31 cellular contexts compared by ENCODE assay signal in genomic region chr16:4788489-4788889, GRCh38. TPM values are rescaled to one million over a fixed set of nuclear protein-coding genes. Genes with fewer than 3 reads are reported as not detected.
DNase-seq lines count a peak whose midpoint lies in the region; ATAC-seq, FAIRE-seq and TF ChIP-seq lines count a peak whose summit lies in the region.
"Had no signal": no experiment of that assay in that cellular context is flagged by ENCODE, and none has a peak within 500 bp of the region (broad histone marks: within the 10 kb centered on the region; RNA-seq: fewer than 3 reads in every experiment).

No MANE protein-coding gene starts in this region.

- peak; percentile 44 for DNase-seq in natural killer cell treated with Interleukin-12 subunit alpha and Interleukin-12 subunit beta and Interleukin-15 and Interleukin-18, amount 100 ng/mL, for 72 hours (ENCODE audit: low spot score)
- DNase-seq in natural killer cell (no peak), HepG2 (ENCODE audit: low spot score) (peak; percentile 64), GM23248 (no peak), erythroblast (lab: John Stamatoyannopoulos, UW) (no peak), psoas muscle (no peak)
- DNase-seq: activated CD4-positive, alpha-beta T cell treated with anti-CD3 and anti-CD28 coated beads, Interleukin-2, amount 50 U/mL, for 48 hours; activated CD4-positive, CD25-positive, alpha-beta regulatory T cell; activated CD8-positive, alpha-beta memory T cell treated with anti-CD3 and anti-CD28 coated beads, Interleukin-2, amount 50 U/mL, for 48 hours; aorta; caudate nucleus; CD8-positive, alpha-beta T cell; DMS153; GDM1; GOT3; Kasumi-1; kidney; NCI-H187; NCI-H526 treated with DMSO at 0.1 percent for 48 hours; OCI-M1; spleen; stimulated activated CD4-positive, alpha-beta T cell treated with anti-CD3 and anti-CD28 coated beads, Interleukin-2, amount 100 ng/mL, for 48 hours; SW 1271 had no signal

- H3K9me3 Mint-ChIP-seq in natural killer cell treated with Interleukin-12 subunit alpha and Interleukin-12 subunit beta and Interleukin-15 and Interleukin-18, amount 100 ng/mL, for 72 hours, result no peaks in the 10 kb centered on the region
- no peaks in the 10 kb centered on the region for H3K9me3 Mint-ChIP-seq in natural killer cell
- H3K9me3 Mint-ChIP-seq: CD8-positive, alpha-beta T cell; memory B cell; stimulated activated effector memory CD8-positive, alpha-beta T cell treated with anti-CD3 and anti-CD28 coated beads, Interleukin-12 subunit alpha, Interleukin-12 subunit beta, amount 100 ng/mL, for 72 hours had no signal

- no peaks in the 10 kb centered on the region for H3K4me1 Mint-ChIP-seq in natural killer cell treated with Interleukin-12 subunit alpha and Interleukin-12 subunit beta and Interleukin-15 and Interleukin-18, amount 100 ng/mL, for 72 hours (ENCODE audit: low read depth in 2 of 2)
- no peaks in the 10 kb centered on the region for H3K4me1 Mint-ChIP-seq in natural killer cell
- H3K4me1 Mint-ChIP-seq: memory B cell had no signal

- 1% methylated on average over 8 of the region's 9 CpGs for WGBS in HepG2 (ENCODE audit: low lambda C conversion rate)
- 65 to 66% methylated on average over 9 of the region's 9 CpGs for WGBS in GM23248 (ENCODE audit: low coverage in 1 of 2, low lambda C conversion rate in 2 of 2, missing lambda C conversion rate in 2 of 2), 2 experiments
- WGBS in psoas muscle, 3 donors, result 57 to 70% (median 58%) methylated on average over 9 of the region's 9 CpGs

- no TSS peak for BruUV-seq in HepG2 (replicated peaks; lab: Mats Ljungman, UMichigan)

- no peaks in the 10 kb centered on the region for H3K27me3 Mint-ChIP-seq in natural killer cell treated with Interleukin-12 subunit alpha and Interleukin-12 subunit beta and Interleukin-15 and Interleukin-18, amount 100 ng/mL, for 72 hours
- H3K27me3 Mint-ChIP-seq in natural killer cell (ENCODE audit: low read depth in 2 of 2), result peaks cover 0 to 5% of the 10 kb centered on the region in 2 donors
- H3K27me3 Mint-ChIP-seq: activated naive CD8-positive, alpha-beta T cell had no signal

- no peaks in the 10 kb centered on the region for H4K20me1 ChIP-seq in HepG2 (ENCODE audit: insufficient read depth, low read length)
- H4K20me1 ChIP-seq in GM23248 (ENCODE audit: insufficient read depth), result no peaks in the 10 kb centered on the region

- peak overlapping the region; percentile 88 for H3K4me2 ChIP-seq in HepG2 (ENCODE audit: low read depth, low read length)
- H3K4me2 ChIP-seq in GM23248 (ENCODE audit: unreplicated experiment), result no peak overlapping the region

- TF ChIP-seq EP300 in HepG2 (IDR thresholded peaks at IDR 0.05; ENCODE audit: low read depth in 2 of 2, low read length in 2 of 2), result no peak
- TF ChIP-seq EP300 in HepG2 (CRISPR knock-in tag; IDR thresholded peaks at IDR 0.05; ENCODE audit: borderline replicate concordance), result no peak

- ATAC-seq in natural killer cell treated with Interleukin-12 subunit alpha and Interleukin-12 subunit beta and Interleukin-15 and Interleukin-18, amount 100 ng/mL, for 72 hours, result no peak
- no peak for ATAC-seq in natural killer cell
- no peak for ATAC-seq in SK-N-SH treated with all-trans-retinoic acid at 6 μM for 48 hours
- ATAC-seq in HepG2, result peak; percentile 55
- no peak for ATAC-seq in psoas muscle
- ATAC-seq: CD8-positive, alpha-beta T cell; Right ventricle myocardium inferior had no signal

- intact Hi-C loops in natural killer cell (cut with micrococcal nuclease), result no loop called here
- intact Hi-C loops in HepG2 (cut with micrococcal nuclease; ENCODE audit: unreplicated experiment), result no loop called here
- intact Hi-C loops in psoas muscle (cut with DNase I), result no loop called here

- H3K9me2 ChIP-seq in GM23248 (ENCODE audit: insufficient read depth), result no peaks in the 10 kb centered on the region

- H3K36me3 Mint-ChIP-seq in natural killer cell treated with Interleukin-12 subunit alpha and Interleukin-12 subunit beta and Interleukin-15 and Interleukin-18, amount 100 ng/mL, for 72 hours, result no peaks in the 10 kb centered on the region
- H3K36me3 Mint-ChIP-seq in natural killer cell, result no peaks in the 10 kb centered on the region
- H3K36me3 Mint-ChIP-seq: activated naive CD8-positive, alpha-beta T cell; CD8-positive, alpha-beta T cell; memory B cell; stimulated activated effector memory CD8-positive, alpha-beta T cell treated with anti-CD3 and anti-CD28 coated beads, Interleukin-12 subunit alpha, Interleukin-12 subunit beta, amount 100 ng/mL, for 72 hours had no signal

- H3K9ac ChIP-seq in HepG2 (ENCODE audit: insufficient read depth, low read depth, low read length) (peak overlapping the region; percentile 11), GM23248 (no peak overlapping the region)

- TF ChIP-seq RAD21 in HepG2 (CRISPR knock-in tag; IDR thresholded peaks at IDR 0.05), result no peak

- H3K27ac ChIP-seq in HepG2 (ENCODE audit: extremely low read length, insufficient read depth, low read length) (peak overlapping the region; percentile 36), GM23248 (no peak overlapping the region), psoas muscle (no peak overlapping the region)
- H3K27ac ChIP-seq: spleen had no signal

- no peak for TF ChIP-seq CTCF in natural killer cell (IDR thresholded peaks at IDR 0.05)
- TF ChIP-seq CTCF in HepG2 (CRISPR knock-in tag; IDR thresholded peaks at IDR 0.05), result no peak
- no peak for TF ChIP-seq CTCF in psoas muscle (IDR thresholded peaks at IDR 0.05)

- peaks cover 85% of the 10 kb centered on the region for H3K4me1 ChIP-seq in HepG2 (ENCODE audit: insufficient read depth, low read length)
- H3K4me1 ChIP-seq in GM23248 (ENCODE audit: insufficient read depth), result no peaks in the 10 kb centered on the region
- no peaks in the 10 kb centered on the region for H3K4me1 ChIP-seq in psoas muscle
- H3K4me1 ChIP-seq: spleen had no signal

- H3K79me2 ChIP-seq in HepG2 (ENCODE audit: insufficient read depth, low read length), result no peaks in the 10 kb centered on the region
- H3K79me2 ChIP-seq in GM23248 (ENCODE audit: insufficient read depth), result no peaks in the 10 kb centered on the region

- H3K4me3 Mint-ChIP-seq in natural killer cell treated with Interleukin-12 subunit alpha and Interleukin-12 subunit beta and Interleukin-15 and Interleukin-18, amount 100 ng/mL, for 72 hours, result no peak overlapping the region
- no peak overlapping the region for H3K4me3 Mint-ChIP-seq in natural killer cell
- H3K4me3 Mint-ChIP-seq: activated naive CD8-positive, alpha-beta T cell; CD8-positive, alpha-beta T cell; memory B cell; stimulated activated effector memory CD8-positive, alpha-beta T cell treated with anti-CD3 and anti-CD28 coated beads, Interleukin-12 subunit alpha, Interleukin-12 subunit beta, amount 100 ng/mL, for 72 hours had no signal

- H3K27ac Mint-ChIP-seq in natural killer cell treated with Interleukin-12 subunit alpha and Interleukin-12 subunit beta and Interleukin-15 and Interleukin-18, amount 100 ng/mL, for 72 hours, result no peak overlapping the region
- H3K27ac Mint-ChIP-seq in natural killer cell, result no peak overlapping the region
- H3K27ac Mint-ChIP-seq: activated naive CD8-positive, alpha-beta T cell; CD8-positive, alpha-beta T cell; memory B cell; stimulated activated effector memory CD8-positive, alpha-beta T cell treated with anti-CD3 and anti-CD28 coated beads, Interleukin-12 subunit alpha, Interleukin-12 subunit beta, amount 100 ng/mL, for 72 hours had no signal

- TF ChIP-seq POLR2A in HepG2 (IDR thresholded peaks at IDR 0.05; ENCODE audit: insufficient read depth in 1 of 2, low read depth in 2 of 2, low read length in 2 of 2), result no peak
- TF ChIP-seq POLR2A in erythroblast (IDR thresholded peaks at IDR 0.05; ENCODE audit: low read length), result no peak

- POLR2A ChIA-PET in HepG2 (lab: Yijun Ruan, JAX), result interaction anchor here (0.8 to 3.0 kb wide), 5 partner anchors 13 to 156 kb away, joined by 3 to 17 read pairs (median 5); partner anchors contain the start of genes ANKS3, DNAAF8 and ROGDI

- in situ Hi-C loops in HepG2 (cut with HindIII; ENCODE audit: extremely low pct_ligation_motif_present, low pct_unique_long_range_greater_than_20kb), result no loop called here
- in situ Hi-C loops in GM23248 (cut with MboI), result no loop called here

- no peaks in the 10 kb centered on the region for H3K9me3 ChIP-seq in HepG2 (ENCODE audit: low read length)
- H3K9me3 ChIP-seq in GM23248 (ENCODE audit: low read depth), result no peaks in the 10 kb centered on the region
- no peaks in the 10 kb centered on the region for H3K9me3 ChIP-seq in psoas muscle
- H3K9me3 ChIP-seq: spleen had no signal

- H3K4me3 ChIP-seq in HepG2 (replicated peaks in 1 of 3; ENCODE audit: insufficient read depth in 1 of 3, low read depth in 2 of 3, low read length in 3 of 3), result peak overlapping the region; percentile 9 to 67 (median 43); a peak in 5 of 6 replicates
- no peak overlapping the region for H3K4me3 ChIP-seq in GM23248
- H3K4me3 ChIP-seq in psoas muscle, result no peak overlapping the region
- H3K4me3 ChIP-seq: spleen had no signal

- no peaks in the 10 kb centered on the region for H3F3A ChIP-seq in GM23248 (ENCODE audit: insufficient read depth)

- FAIRE-seq in HepG2 (lab: Jason Lieb, UNC), result peak; percentile 71
- FAIRE-seq: kidney had no signal

- CTCF ChIA-PET in HepG2 (lab: Yijun Ruan, JAX; ENCODE audit: low intra/inter-chr PET ratio, low total read pairs), result no interaction called here

- no peak overlapping the region for H2AFZ ChIP-seq in HepG2 (ENCODE audit: low read length)
- no peak overlapping the region for H2AFZ ChIP-seq in GM23248

- no peaks in the 10 kb centered on the region for H3K36me3 ChIP-seq in HepG2 (replicated peaks in 1 of 2; ENCODE audit: control insufficient read depth in 1 of 2, insufficient read depth in 2 of 2, low read length in 2 of 2)
- H3K36me3 ChIP-seq in GM23248 (ENCODE audit: low read depth), result no peaks in the 10 kb centered on the region
- H3K36me3 ChIP-seq in psoas muscle (ENCODE audit: insufficient read depth in 1 of 2, low read depth in 1 of 2), result no peaks in the 10 kb centered on the region
- H3K36me3 ChIP-seq: spleen had no signal

- H3K27me3 ChIP-seq in HepG2 (ENCODE audit: control insufficient read depth in 1 of 2, insufficient read depth in 2 of 2, low read length in 2 of 2), result no peaks in the 10 kb centered on the region; a peak in 1 of 5 replicates
- no peaks in the 10 kb centered on the region for H3K27me3 ChIP-seq in GM23248 (replicated peaks; ENCODE audit: insufficient read depth)
- no peaks in the 10 kb centered on the region for H3K27me3 ChIP-seq in psoas muscle (ENCODE audit: insufficient read depth in 3 of 3, low read length in 2 of 3)
- H3K27me3 ChIP-seq: spleen had no signal

RNA-seq across cellular contexts. Expression of gene SEPTIN12, which starts 0.3 kb away (rescaled TPM):
- not detected for total RNA-seq in natural killer cell treated with Interleukin-12 subunit alpha and Interleukin-12 subunit beta and Interleukin-15 and Interleukin-18, amount 100 ng/mL, for 72 hours
- under 1 TPM in 1 of 3 donors, not detected in 2; 0.59 TPM for total RNA-seq in natural killer cell
- 0.22 TPM in 1 of 2 replicates, not detected in the other for total RNA-seq in HepG2 (2016; rRNA removed; fragmentation: Illumina TruSeq; extraction: Trizol)
- not detected in 2 replicates for total RNA-seq in HepG2 (2016; cell fraction: cytosol; rRNA removed; fragmentation: Illumina TruSeq; extraction: Trizol; ENCODE audit: low read depth)
- total RNA-seq in HepG2 (2016; cell fraction: insoluble cytoplasmic fraction; rRNA removed; fragmentation: Illumina TruSeq; extraction: Trizol), result not detected in 2 replicates
- not detected in 2 replicates for total RNA-seq in HepG2 (2016; cell fraction: membrane; rRNA removed; fragmentation: Illumina TruSeq; extraction: Trizol)
- total RNA-seq in HepG2 (2016; cell fraction: nucleus; rRNA removed; fragmentation: Illumina TruSeq; extraction: Trizol), result not detected in 2 replicates
- 0.31 TPM in 1 of 2 replicates, not detected in the other for polyA plus RNA-seq in HepG2 (2011; rRNA removed)
- not detected in 2 replicates for polyA plus RNA-seq in HepG2 (2011; cell fraction: cytosol; rRNA removed)
- polyA plus RNA-seq in HepG2 (2011; cell fraction: nucleus; rRNA removed), result 0.29 and 0.43 TPM in 2 replicates
- 0.50 TPM in 1 of 2 replicates, not detected in the other for polyA plus RNA-seq in HepG2 (2012)
- not detected in 2 replicates for polyA plus RNA-seq in HepG2 (2016; cell fraction: cytosol; fragmentation: Illumina TruSeq; extraction: Trizol; ENCODE audit: low read depth)
- not detected in 2 replicates for polyA plus RNA-seq in HepG2 (2016; cell fraction: insoluble cytoplasmic fraction; fragmentation: Illumina TruSeq; extraction: Trizol; ENCODE audit: low read depth)
- not detected in 2 replicates for polyA plus RNA-seq in HepG2 (2016; cell fraction: membrane; fragmentation: Illumina TruSeq; extraction: Trizol; ENCODE audit: low read depth)
- not detected in 2 replicates for polyA plus RNA-seq in HepG2 (2016; cell fraction: nucleus; fragmentation: Illumina TruSeq; extraction: Trizol; ENCODE audit: insufficient read depth, low read depth)
- polyA minus RNA-seq in HepG2 (2011; rRNA and poly(A)+ RNA removed; ENCODE audit: low replicate concordance), result 0.89 TPM in 1 of 2 replicates, not detected in the other
- polyA minus RNA-seq in HepG2 (2011; cell fraction: cytosol; rRNA and poly(A)+ RNA removed), result not detected in 2 replicates
- polyA minus RNA-seq in HepG2 (2011; cell fraction: nucleus; rRNA and poly(A)+ RNA removed), result not detected in 2 replicates
- not detected in 2 replicates for total RNA-seq in GM23248 (2014; rRNA removed; shearing (Covaris generic))
- not detected in 2 replicates for polyA plus RNA-seq in GM23248 (2016; fragmentation: Nextera tagmentation; extraction: Ambion mirVana)
- not detected for total RNA-seq in psoas muscle
- under 1 TPM in 1 of 3 donors, not detected in 2; 0.41 TPM for polyA plus RNA-seq in psoas muscle
- total RNA-seq: aorta, kidney, myocyte, osteocyte, Right ventricle myocardium inferior, spleen, urinary bladder had no signal
- polyA plus RNA-seq: aorta, urinary bladder had no signal

RNA-seq across cellular contexts. Expression of gene SMIM22, which starts 6.7 kb away (rescaled TPM):
- total RNA-seq in natural killer cell treated with Interleukin-12 subunit alpha and Interleukin-12 subunit beta and Interleukin-15 and Interleukin-18, amount 100 ng/mL, for 72 hours, result not detected
- total RNA-seq in natural killer cell (not detected), HepG2 (2016; rRNA removed; fragmentation: Illumina TruSeq; extraction: Trizol) (not detected in 2 replicates), psoas muscle (not detected)
- total RNA-seq in HepG2 (2016; cell fraction: cytosol; rRNA removed; fragmentation: Illumina TruSeq; extraction: Trizol; ENCODE audit: low read depth), result not detected in 2 replicates
- total RNA-seq in HepG2 (2016; cell fraction: insoluble cytoplasmic fraction; rRNA removed; fragmentation: Illumina TruSeq; extraction: Trizol), result not detected in 2 replicates
- total RNA-seq in HepG2 (2016; cell fraction: membrane; rRNA removed; fragmentation: Illumina TruSeq; extraction: Trizol), result not detected in 2 replicates
- not detected in 2 replicates for total RNA-seq in HepG2 (2016; cell fraction: nucleus; rRNA removed; fragmentation: Illumina TruSeq; extraction: Trizol)
- polyA plus RNA-seq in HepG2 (2011; rRNA removed) (not detected in 2 replicates), GM23248 (2016; fragmentation: Nextera tagmentation; extraction: Ambion mirVana) (not detected in 2 replicates), psoas muscle (under 1 TPM in 1 of 3 donors, not detected in 2; 0.32 TPM)
- polyA plus RNA-seq in HepG2 (2011; cell fraction: cytosol; rRNA removed), result not detected in 2 replicates
- polyA plus RNA-seq in HepG2 (2011; cell fraction: nucleus; rRNA removed), result not detected in 2 replicates
- 0.52 TPM in 1 of 2 replicates, not detected in the other for polyA plus RNA-seq in HepG2 (2012)
- polyA plus RNA-seq in HepG2 (2016; cell fraction: cytosol; fragmentation: Illumina TruSeq; extraction: Trizol; ENCODE audit: low read depth), result not detected in 2 replicates
- not detected in 2 replicates for polyA plus RNA-seq in HepG2 (2016; cell fraction: insoluble cytoplasmic fraction; fragmentation: Illumina TruSeq; extraction: Trizol; ENCODE audit: low read depth)
- not detected in 2 replicates for polyA plus RNA-seq in HepG2 (2016; cell fraction: membrane; fragmentation: Illumina TruSeq; extraction: Trizol; ENCODE audit: low read depth)
- not detected in 2 replicates for polyA plus RNA-seq in HepG2 (2016; cell fraction: nucleus; fragmentation: Illumina TruSeq; extraction: Trizol; ENCODE audit: insufficient read depth, low read depth)
- not detected in 2 replicates for polyA minus RNA-seq in HepG2 (2011; rRNA and poly(A)+ RNA removed; ENCODE audit: low replicate concordance)
- polyA minus RNA-seq in HepG2 (2011; cell fraction: cytosol; rRNA and poly(A)+ RNA removed), result not detected in 2 replicates
- polyA minus RNA-seq in HepG2 (2011; cell fraction: nucleus; rRNA and poly(A)+ RNA removed), result not detected in 2 replicates
- total RNA-seq in GM23248 (2014; rRNA removed; shearing (Covaris generic)), result not detected in 2 replicates
- total RNA-seq: aorta; CD8-positive, alpha-beta T cell; myocyte; osteocyte; Right ventricle myocardium inferior; spleen had no signal
- polyA plus RNA-seq: spleen had no signal

RNA-seq across cellular contexts. Expression of gene ROGDI, which starts 13.9 kb away (rescaled TPM):
- 1 to 10 TPM; 3.8 to 7.1 TPM for total RNA-seq in natural killer cell treated with Interleukin-12 subunit alpha and Interleukin-12 subunit beta and Interleukin-15 and Interleukin-18, amount 100 ng/mL, for 72 hours
- total RNA-seq in natural killer cell (10 to 100 TPM in 1 of 3 donors, 1 to 10 TPM in 2; 6.6 to 15.5 (median 7.5) TPM), HepG2 (2016; rRNA removed; fragmentation: Illumina TruSeq; extraction: Trizol) (16.8 and 19.2 TPM in 2 replicates), psoas muscle (10 to 100 TPM; 14.2 to 44.0 (median 21.9) TPM)
- total RNA-seq in HepG2 (2016; cell fraction: cytosol; rRNA removed; fragmentation: Illumina TruSeq; extraction: Trizol; ENCODE audit: low read depth), result 22.3 and 22.8 TPM in 2 replicates
- total RNA-seq in HepG2 (2016; cell fraction: insoluble cytoplasmic fraction; rRNA removed; fragmentation: Illumina TruSeq; extraction: Trizol), result 15.4 and 17.5 TPM in 2 replicates
- 24.2 and 30.2 TPM in 2 replicates for total RNA-seq in HepG2 (2016; cell fraction: membrane; rRNA removed; fragmentation: Illumina TruSeq; extraction: Trizol)
- total RNA-seq in HepG2 (2016; cell fraction: nucleus; rRNA removed; fragmentation: Illumina TruSeq; extraction: Trizol), result 11.4 and 14.7 TPM in 2 replicates
- polyA plus RNA-seq in HepG2 (2011; rRNA removed) (42.1 and 55.9 TPM in 2 replicates), GM23248 (2016; fragmentation: Nextera tagmentation; extraction: Ambion mirVana) (21.4 and 25.2 TPM in 2 replicates), psoas muscle (10 to 100 TPM; 13.2 to 33.7 (median 17.3) TPM)
- polyA plus RNA-seq in HepG2 (2011; cell fraction: cytosol; rRNA removed), result 28.6 and 42.0 TPM in 2 replicates
- 210 and 224 TPM in 2 replicates for polyA plus RNA-seq in HepG2 (2011; cell fraction: nucleus; rRNA removed)
- 19.5 and 23.7 TPM in 2 replicates for polyA plus RNA-seq in HepG2 (2012)
- 25.8 and 30.9 TPM in 2 replicates for polyA plus RNA-seq in HepG2 (2016; cell fraction: cytosol; fragmentation: Illumina TruSeq; extraction: Trizol; ENCODE audit: low read depth)
- 20.1 TPM in 2 replicates for polyA plus RNA-seq in HepG2 (2016; cell fraction: insoluble cytoplasmic fraction; fragmentation: Illumina TruSeq; extraction: Trizol; ENCODE audit: low read depth)
- 27.7 and 34.1 TPM in 2 replicates for polyA plus RNA-seq in HepG2 (2016; cell fraction: membrane; fragmentation: Illumina TruSeq; extraction: Trizol; ENCODE audit: low read depth)
- polyA plus RNA-seq in HepG2 (2016; cell fraction: nucleus; fragmentation: Illumina TruSeq; extraction: Trizol; ENCODE audit: insufficient read depth, low read depth), result 40.1 and 43.8 TPM in 2 replicates
- polyA minus RNA-seq in HepG2 (2011; rRNA and poly(A)+ RNA removed; ENCODE audit: low replicate concordance), result 13.8 and 24.1 TPM in 2 replicates
- 7.8 and 9.9 TPM in 2 replicates for polyA minus RNA-seq in HepG2 (2011; cell fraction: cytosol; rRNA and poly(A)+ RNA removed)
- polyA minus RNA-seq in HepG2 (2011; cell fraction: nucleus; rRNA and poly(A)+ RNA removed), result 13.5 and 14.2 TPM in 2 replicates
- total RNA-seq in GM23248 (2014; rRNA removed; shearing (Covaris generic)), result 17.7 and 27.3 TPM in 2 replicates

RNA-seq across cellular contexts. Expression of gene ZNF500, which starts 21.5 kb away (rescaled TPM):
- 10 to 100 TPM; 12.2 to 20.9 TPM for total RNA-seq in natural killer cell treated with Interleukin-12 subunit alpha and Interleukin-12 subunit beta and Interleukin-15 and Interleukin-18, amount 100 ng/mL, for 72 hours
- total RNA-seq in natural killer cell (10 to 100 TPM; 11.4 to 20.3 (median 13.0) TPM), HepG2 (2016; rRNA removed; fragmentation: Illumina TruSeq; extraction: Trizol) (8.1 and 12.2 TPM in 2 replicates), psoas muscle (1 to 10 TPM; 4.8 to 8.9 (median 7.9) TPM)
- 1.6 and 1.9 TPM in 2 replicates for total RNA-seq in HepG2 (2016; cell fraction: cytosol; rRNA removed; fragmentation: Illumina TruSeq; extraction: Trizol; ENCODE audit: low read depth)
- 8.1 and 12.2 TPM in 2 replicates for total RNA-seq in HepG2 (2016; cell fraction: insoluble cytoplasmic fraction; rRNA removed; fragmentation: Illumina TruSeq; extraction: Trizol)
- total RNA-seq in HepG2 (2016; cell fraction: membrane; rRNA removed; fragmentation: Illumina TruSeq; extraction: Trizol), result 3.8 and 4.4 TPM in 2 replicates
- total RNA-seq in HepG2 (2016; cell fraction: nucleus; rRNA removed; fragmentation: Illumina TruSeq; extraction: Trizol), result 9.6 and 15.9 TPM in 2 replicates
- polyA plus RNA-seq in HepG2 (2011; rRNA removed) (6.1 and 7.4 TPM in 2 replicates), GM23248 (2016; fragmentation: Nextera tagmentation; extraction: Ambion mirVana) (7.4 and 8.8 TPM in 2 replicates), psoas muscle (1 to 10 TPM; 3.7 to 8.4 (median 5.1) TPM)
- polyA plus RNA-seq in HepG2 (2011; cell fraction: cytosol; rRNA removed), result 3.0 and 4.9 TPM in 2 replicates
- polyA plus RNA-seq in HepG2 (2011; cell fraction: nucleus; rRNA removed), result 17.2 and 20.4 TPM in 2 replicates
- 3.2 and 3.5 TPM in 2 replicates for polyA plus RNA-seq in HepG2 (2012)
- polyA plus RNA-seq in HepG2 (2016; cell fraction: cytosol; fragmentation: Illumina TruSeq; extraction: Trizol; ENCODE audit: low read depth), result 0.76 and 0.78 TPM in 2 replicates
- 5.1 and 5.9 TPM in 2 replicates for polyA plus RNA-seq in HepG2 (2016; cell fraction: insoluble cytoplasmic fraction; fragmentation: Illumina TruSeq; extraction: Trizol; ENCODE audit: low read depth)
- 1.9 and 2.5 TPM in 2 replicates for polyA plus RNA-seq in HepG2 (2016; cell fraction: membrane; fragmentation: Illumina TruSeq; extraction: Trizol; ENCODE audit: low read depth)
- polyA plus RNA-seq in HepG2 (2016; cell fraction: nucleus; fragmentation: Illumina TruSeq; extraction: Trizol; ENCODE audit: insufficient read depth, low read depth), result 19.3 and 24.8 TPM in 2 replicates
- polyA minus RNA-seq in HepG2 (2011; rRNA and poly(A)+ RNA removed; ENCODE audit: low replicate concordance), result 17.1 and 19.6 TPM in 2 replicates
- 2.6 and 3.3 TPM in 2 replicates for polyA minus RNA-seq in HepG2 (2011; cell fraction: cytosol; rRNA and poly(A)+ RNA removed)
- polyA minus RNA-seq in HepG2 (2011; cell fraction: nucleus; rRNA and poly(A)+ RNA removed), result 11.8 and 12.1 TPM in 2 replicates
- 12.3 and 19.0 TPM in 2 replicates for total RNA-seq in GM23248 (2014; rRNA removed; shearing (Covaris generic))

RNA-seq across cellular contexts. Expression of gene DNAAF8, which starts 54.2 kb away (rescaled TPM):
- total RNA-seq in natural killer cell treated with Interleukin-12 subunit alpha and Interleukin-12 subunit beta and Interleukin-15 and Interleukin-18, amount 100 ng/mL, for 72 hours, result under 1 TPM in 1 of 2 donors, not detected in 1; 0.53 TPM
- total RNA-seq in natural killer cell (under 1 TPM in 1 of 3 donors, not detected in 2; 0.54 TPM), HepG2 (2016; rRNA removed; fragmentation: Illumina TruSeq; extraction: Trizol) (0.38 and 0.44 TPM in 2 replicates), psoas muscle (1 to 10 TPM in 1 of 4 donors, under 1 TPM in 2, not detected in 1; 0.42 to 1.1 (median 0.71) TPM)
- 0.44 and 0.81 TPM in 2 replicates for total RNA-seq in HepG2 (2016; cell fraction: cytosol; rRNA removed; fragmentation: Illumina TruSeq; extraction: Trizol; ENCODE audit: low read depth)
- total RNA-seq in HepG2 (2016; cell fraction: insoluble cytoplasmic fraction; rRNA removed; fragmentation: Illumina TruSeq; extraction: Trizol), result 0.15 TPM in 1 of 2 replicates, not detected in the other
- 0.14 and 0.65 TPM in 2 replicates for total RNA-seq in HepG2 (2016; cell fraction: membrane; rRNA removed; fragmentation: Illumina TruSeq; extraction: Trizol)
- 0.31 TPM in 1 of 2 replicates, not detected in the other for total RNA-seq in HepG2 (2016; cell fraction: nucleus; rRNA removed; fragmentation: Illumina TruSeq; extraction: Trizol)
- polyA plus RNA-seq in HepG2 (2011; rRNA removed) (0.27 TPM in 1 of 2 replicates, not detected in the other), GM23248 (2016; fragmentation: Nextera tagmentation; extraction: Ambion mirVana) (1.7 and 2.3 TPM in 2 replicates), psoas muscle (1 to 10 TPM; 1.2 to 2.1 (median 1.8) TPM)
- polyA plus RNA-seq in HepG2 (2011; cell fraction: cytosol; rRNA removed), result 0.03 and 0.16 TPM in 2 replicates
- not detected in 2 replicates for polyA plus RNA-seq in HepG2 (2011; cell fraction: nucleus; rRNA removed)
- polyA plus RNA-seq in HepG2 (2012), result 0.12 and 0.21 TPM in 2 replicates
- 0.15 and 0.24 TPM in 2 replicates for polyA plus RNA-seq in HepG2 (2016; cell fraction: cytosol; fragmentation: Illumina TruSeq; extraction: Trizol; ENCODE audit: low read depth)
- polyA plus RNA-seq in HepG2 (2016; cell fraction: insoluble cytoplasmic fraction; fragmentation: Illumina TruSeq; extraction: Trizol; ENCODE audit: low read depth), result 0.34 and 0.57 TPM in 2 replicates
- 0.17 and 0.40 TPM in 2 replicates for polyA plus RNA-seq in HepG2 (2016; cell fraction: membrane; fragmentation: Illumina TruSeq; extraction: Trizol; ENCODE audit: low read depth)
- polyA plus RNA-seq in HepG2 (2016; cell fraction: nucleus; fragmentation: Illumina TruSeq; extraction: Trizol; ENCODE audit: insufficient read depth, low read depth), result not detected in 2 replicates
- polyA minus RNA-seq in HepG2 (2011; rRNA and poly(A)+ RNA removed; ENCODE audit: low replicate concordance), result 0.70 TPM in 1 of 2 replicates, not detected in the other
- polyA minus RNA-seq in HepG2 (2011; cell fraction: cytosol; rRNA and poly(A)+ RNA removed), result not detected in 2 replicates
- 0.50 TPM in 1 of 2 replicates, not detected in the other for polyA minus RNA-seq in HepG2 (2011; cell fraction: nucleus; rRNA and poly(A)+ RNA removed)
- total RNA-seq in GM23248 (2014; rRNA removed; shearing (Covaris generic)), result 0.25 and 0.86 TPM in 2 replicates
- total RNA-seq: CD8-positive, alpha-beta T cell had no signal

Comparison
In these comparisons a context has a peak if more than half of its experiments do, and no peak if none do; other contexts are left out.
1. DNase-seq: peak in natural killer cell treated with Interleukin-12 subunit alpha and Interleukin-12 subunit beta and Interleukin-15 and Interleukin-18, amount 100 ng/mL, for 72 hours (single experiment) and HepG2 (single experiment); none in natural killer cell (single experiment), GM23248 (single experiment), erythroblast (0 of 2) and psoas muscle (0 of 2).
2. H3K4me3 ChIP-seq: peak in HepG2 (3 of 3); none in GM23248 (single experiment) and psoas muscle (single experiment).